8 cellular contexts compared by ENCODE assay signal in genomic region chr6:37222125-37222967, GRCh38. TPM values are rescaled to one million over a fixed set of nuclear protein-coding genes. Genes with fewer than 3 reads are reported as not detected.
A peak's percentile ranks its signal among the peaks of the same experiment; 100 is the strongest.
DNase-seq lines count a peak whose midpoint lies in the region; ATAC-seq lines count a peak whose summit lies in the region.

No MANE protein-coding gene starts in this region.

- ATAC-seq in GM19035 (IDR thresholded peaks at IDR 0.05; ENCODE audit: unreplicated experiment) (peak; percentile 81), HG03280 (IDR thresholded peaks at IDR 0.05; ENCODE audit: unreplicated experiment) (peak; percentile 85), left lobe of liver (peak; percentile 94)
- peak; percentile 96 to 98 for ATAC-seq in activated CD4-positive, CD25-positive, alpha-beta regulatory T cell treated with anti-CD3 and anti-CD28 coated beads, Interleukin-2, amount 50 U/mL, for 24 hours

- DNase-seq in AML-193 (lab: John Stamatoyannopoulos, UW) (peak; percentile 88 to 93), NCI-H345 treated with DMSO at 0.1 percent for 48 hours (lab: John Stamatoyannopoulos, UW; ENCODE audit: unreplicated experiment) (peak; percentile 99), dermis blood vessel endothelial cell (peak; percentile 84), left lobe of liver (ENCODE audit: low spot score) (peak; percentile 89)
- DNase-seq in stimulated activated CD4-positive, alpha-beta T cell treated with anti-CD3 and anti-CD28 coated beads, Interleukin-2, amount 100 ng/mL, for 24 hours: peak; percentile 73 to 79

RNA-seq across cellular contexts. Expression of gene TBC1D22B, which starts 35.2 kb away (rescaled TPM):
- total RNA-seq in dermis blood vessel endothelial cell (9.5 and 12.1 TPM in 2 replicates), left lobe of liver (2.1 TPM)

RNA-seq across cellular contexts. Expression of gene TMEM217, which starts 35.6 kb away (rescaled TPM):
- total RNA-seq in dermis blood vessel endothelial cell: 12.1 and 12.4 TPM in 2 replicates
- not detected for total RNA-seq in left lobe of liver

RNA-seq across cellular contexts. Expression of gene PIM1, which starts 52.4 kb away (rescaled TPM):
- total RNA-seq in dermis blood vessel endothelial cell: 1.3 and 2.6 TPM in 2 replicates
- total RNA-seq in left lobe of liver: 5.7 TPM

Comparison
In these comparisons a context has a peak if more than half of its experiments do, and no peak if none do; other contexts are left out.
1. Peak in every context shown above with its lines: DNase-seq and ATAC-seq.
2. RNA of gene TMEM217, which starts 35.6 kb away (total RNA-seq): 12.1 to 12.4 TPM in dermis blood vessel endothelial cell; not detected in left lobe of liver (single experiment); every median in the first group is over 10 times any median in the second.